Comparison of ENCODE assay signal across 11 cellular contexts in genomic region chr16:66188786-66189725, GRCh38.
DNase-seq lines count a peak whose midpoint lies in the region; ATAC-seq and TF ChIP-seq lines count a peak whose summit lies in the region.
"Had no signal": no experiment of that assay in that cellular context is flagged by ENCODE, and none has a peak within 500 bp of the region (broad histone marks: within the 10 kb centered on the region; RNA-seq: fewer than 3 reads in every experiment).

No MANE protein-coding gene starts in this region.

- peak overlapping the region; percentile 5 to 60 (median 14) for H3K27ac ChIP-seq in transverse colon
- H3K27ac ChIP-seq: parathyroid adenoma had no signal

- TF ChIP-seq EP300 in transverse colon (IDR thresholded peaks at IDR 0.05; ENCODE audit: low read depth), result no peak

- no peak for TF ChIP-seq POLR2A in transverse colon (IDR thresholded peaks at IDR 0.05)

- intact Hi-C loops in transverse colon (cut with DNase I; ENCODE audit: low total_unique reads), result no loop called here

- no peak for ATAC-seq in HG02588 (IDR thresholded peaks at IDR 0.05; ENCODE audit: unreplicated experiment)
- ATAC-seq: activated CD4-positive, alpha-beta T cell treated with anti-CD3 and anti-CD28 coated beads for 36 hours had no signal

- DNase-seq in NCI-H446 treated with DMSO at 0.1 percent for 48 hours (lab: John Stamatoyannopoulos, UW), result peak; percentile 80
- peak; percentile 39 for DNase-seq in dedifferentiated amniotic fluid mesenchymal stem cell (ENCODE audit: extremely low spot score)
- DNase-seq in midbrain (lab: John Stamatoyannopoulos, UW), result peak; percentile 39
- DNase-seq in transverse colon, result no peak
- DNase-seq in NK-92 treated with Interleukin-12 subunit alpha and Interleukin-12 subunit beta, amount 100 ng/mL, for 24 hours (lab: John Stamatoyannopoulos, UW), result no peak
- DNase-seq in NCI-H2196 treated with DMSO at 0.1 percent for 48 hours (lab: John Stamatoyannopoulos, UW; ENCODE audit: unreplicated experiment), result no peak
- DNase-seq: activated CD4-positive, alpha-beta T cell treated with anti-CD3 and anti-CD28 coated beads for 36 hours; activated gamma-delta T cell; NCI-H82 had no signal

- in situ Hi-C loops in transverse colon (cut with MboI; ENCODE audit: low pct_ligation_motif_present in 1 of 4, low pct_unique_long_range_greater_than_20kb in 1 of 4, low sequenced_read_pairs in 3 of 4), result no loop called here

- peaks cover 0 to 5% (median 0%) of the 10 kb centered on the region in 4 donors for H3K4me1 ChIP-seq in transverse colon
- H3K4me1 ChIP-seq: parathyroid adenoma had no signal

- H3K36me3 ChIP-seq in transverse colon, result no peaks in the 10 kb centered on the region

- H3K27me3 ChIP-seq in transverse colon, result no peaks in the 10 kb centered on the region

- no peaks in the 10 kb centered on the region for H3K9me3 ChIP-seq in transverse colon

- no peak for TF ChIP-seq CTCF in transverse colon (IDR thresholded peaks at IDR 0.05)

- H3K4me3 ChIP-seq in transverse colon, result no peak overlapping the region

- WGBS in transverse colon (ENCODE audit: low coverage in 1 of 2), 2 donors, result 52 to 64% methylated on average over 2 to 10 of the region's 10 CpGs

Comparison
In these comparisons a context has a peak if more than half of its experiments do, and no peak if none do; other contexts are left out.
1. DNase-seq: peak in NCI-H446 treated with DMSO at 0.1 percent for 48 hours (single experiment), dedifferentiated amniotic fluid mesenchymal stem cell (single experiment) and midbrain (single experiment); none in transverse colon (single experiment), NK-92 treated with Interleukin-12 subunit alpha and Interleukin-12 subunit beta, amount 100 ng/mL, for 24 hours (single experiment) and NCI-H2196 treated with DMSO at 0.1 percent for 48 hours (single experiment).